ENCODE assay signal across 8 cellular contexts in the genomic region with DNA sequence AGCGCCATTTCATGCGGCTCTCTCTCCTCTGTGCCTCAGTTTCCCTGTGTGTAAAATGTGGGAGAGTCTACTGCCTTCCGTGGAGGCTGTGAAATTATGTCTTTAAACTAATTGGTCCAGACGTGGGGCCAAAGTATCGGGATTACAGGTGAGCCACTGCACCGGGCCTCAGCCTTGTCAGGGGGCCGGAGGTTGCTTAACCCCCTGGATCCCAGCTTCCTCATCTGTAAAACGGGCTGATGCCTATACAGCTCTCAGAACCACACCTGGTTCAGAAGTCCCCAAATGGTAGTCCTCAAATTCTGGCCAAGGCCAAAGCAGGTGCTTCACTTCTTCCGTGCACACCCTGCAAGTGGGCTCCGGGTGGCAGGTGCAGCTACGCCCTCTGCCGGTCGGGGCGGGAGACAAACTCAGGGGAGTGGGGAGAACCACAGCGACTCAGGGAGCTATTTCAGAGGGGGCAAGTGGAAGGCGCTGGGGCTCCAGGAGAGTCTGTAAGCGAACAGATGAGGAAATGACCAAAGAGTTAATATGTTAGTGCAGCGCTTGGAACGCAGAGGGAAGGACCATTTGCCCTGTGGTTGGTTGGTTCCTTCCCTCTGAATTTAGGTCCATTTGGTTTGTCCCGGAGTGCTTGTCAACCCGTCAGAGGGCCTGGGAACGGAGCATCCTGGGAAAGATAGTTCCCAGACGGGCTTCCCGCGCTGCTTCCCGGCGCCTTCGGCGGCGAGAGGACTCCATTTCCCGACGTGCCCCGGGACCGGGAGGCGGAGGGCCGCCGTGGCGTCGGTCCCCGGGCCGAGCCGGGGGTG. TPM values are rescaled to one million over a fixed set of nuclear protein-coding genes. Genes with fewer than 3 reads are reported as not detected.
A peak's percentile ranks its signal among the peaks of the same experiment; 100 is the strongest.
DNase-seq lines count a peak whose midpoint lies in the region; ATAC-seq and TF ChIP-seq lines count a peak whose summit lies in the region.

TSS of gene MGRN1 (plus strand) at position 812 of the 812 bp plus-strand sequence. CDS start 135 bp downstream, outside the sequence.

- CTCF ChIA-PET in Panc1 (lab: Charles Lee), result interaction anchor here (0.5 to 1.6 kb wide), 3 partner anchors 8 to 437 kb away, joined by 3 to 4 read pairs (median 4); no protein-coding TSS in a partner anchor

- POLR2A ChIA-PET in Panc1 (lab: Charles Lee), result no interaction called here

- H3K36me3 ChIP-seq in Panc1 (ENCODE audit: control insufficient read depth, insufficient read depth, low read length) (no peaks in the 10 kb centered on the region; the same call in 1 of the 2 replicates), muscle layer of colon (ENCODE audit: insufficient read depth, low read length) (no peaks in the 10 kb centered on the region)

- H3K4me3 Mint-ChIP-seq in activated T-cell treated with anti-CD3 and anti-CD28 coated beads, Interleukin-2, amount 50 U/mL, for 4 hours, result peak within 1 kb of the TSS; percentile 98

- ATAC-seq in GM21723 (IDR thresholded peaks at IDR 0.05; ENCODE audit: unreplicated experiment) (peak; percentile 79), Panc1 (peak; percentile 99), esophagus mucosa (peak; percentile 95)
- peak; percentile 94 for ATAC-seq in activated T-cell treated with anti-CD3 and anti-CD28 coated beads, Interleukin-2, amount 50 U/mL, for 4 hours

- intact Hi-C loops in Panc1 (cut with micrococcal nuclease; ENCODE audit: unreplicated experiment), result no loop called here

- peak; percentile 99 for TF ChIP-seq CTCF in Panc1 (IDR thresholded peaks at IDR 0.05)

- H3K27me3 ChIP-seq in Panc1 (ENCODE audit: control insufficient read depth, insufficient read depth, low read length), result no peaks in the 10 kb centered on the region
- no peaks in the 10 kb centered on the region for H3K27me3 ChIP-seq in muscle layer of colon (ENCODE audit: control insufficient read depth in 1 of 2, insufficient read depth in 2 of 2, low read length in 2 of 2)

- BruUV-seq in Panc1 (replicated peaks; lab: Mats Ljungman, UMichigan), result no TSS peak

- peaks cover 30% of the 10 kb centered on the region for H3K4me1 Mint-ChIP-seq in activated T-cell treated with anti-CD3 and anti-CD28 coated beads, Interleukin-2, amount 50 U/mL, for 4 hours (ENCODE audit: low read depth)

- peak within 1 kb of the TSS; percentile 96 for H3K27ac ChIP-seq in Panc1 (ENCODE audit: low read length)
- peak within 1 kb of the TSS; percentile 95 for H3K27ac ChIP-seq in muscle layer of colon (ENCODE audit: low read depth, low read length)

- H3K4me3 ChIP-seq in Panc1 (ENCODE audit: low read depth in 2 of 2, low read length in 2 of 2), result peak within 1 kb of the TSS; percentile 84 to 92
- H3K4me3 ChIP-seq in muscle layer of colon (ENCODE audit: low read depth in 1 of 2, low read length in 2 of 2), result peak within 1 kb of the TSS; percentile 80 to 96

- no peaks in the 10 kb centered on the region for H3K9me3 Mint-ChIP-seq in activated T-cell treated with anti-CD3 and anti-CD28 coated beads, Interleukin-2, amount 50 U/mL, for 4 hours

- DNase-seq in DMS53 treated with DMSO at 0.1 percent for 48 hours (lab: John Stamatoyannopoulos, UW; ENCODE audit: unreplicated experiment), result peak; percentile 84
- DNase-seq in KG1 (lab: John Stamatoyannopoulos, UW), result peak; percentile 81
- DNase-seq in Panc1 (ENCODE audit: low read depth, low spot score), result peak; percentile 93
- DNase-seq in activated T-cell treated with anti-CD3 and anti-CD28 coated beads, Interleukin-2, amount 50 U/mL, for 4 hours, result peak; percentile 87
- peak; percentile 78 to 79 for DNase-seq in stimulated activated CD8-positive, alpha-beta memory T cell treated with anti-CD3 and anti-CD28 coated beads, Interleukin-7, amount 100 ng/mL, for 1 hour (ENCODE audit: low read depth in 2 of 2)

- H3K27me3 Mint-ChIP-seq in activated T-cell treated with anti-CD3 and anti-CD28 coated beads, Interleukin-2, amount 50 U/mL, for 4 hours (ENCODE audit: low read depth), result no peaks in the 10 kb centered on the region

- peak within 1 kb of the TSS; percentile 83 for H3K9ac ChIP-seq in muscle layer of colon (ENCODE audit: low read length)

- H3K4me1 ChIP-seq in Panc1 (ENCODE audit: control insufficient read depth, insufficient read depth, low read length) (peaks cover 6% of the 10 kb centered on the region), muscle layer of colon (ENCODE audit: insufficient read depth, low read length) (peaks cover 23% of the 10 kb centered on the region)

- H3K9me3 ChIP-seq in Panc1 (ENCODE audit: control insufficient read depth, insufficient read depth, low read depth, low read length), result no peaks in the 10 kb centered on the region
- no peaks in the 10 kb centered on the region for H3K9me3 ChIP-seq in muscle layer of colon (ENCODE audit: low read length)

- in situ Hi-C loops in Panc1 (cut with HindIII; ENCODE audit: low pct_unique_long_range_greater_than_20kb, low sequenced_read_pairs), result no loop called here

- no peaks in the 10 kb centered on the region for H3K36me3 Mint-ChIP-seq in activated T-cell treated with anti-CD3 and anti-CD28 coated beads, Interleukin-2, amount 50 U/mL, for 4 hours (ENCODE audit: insufficient read depth)

RNA-seq across cellular contexts. Expression of gene MGRN1, which starts in this region (rescaled TPM):
- 59.7 TPM for total RNA-seq in Panc1 (2021; ENCODE audit: unreplicated experiment)
- polyA plus RNA-seq in Panc1 (2012; ENCODE audit: insufficient read length), result 72.3 TPM
- total RNA-seq in activated T-cell treated with anti-CD3 and anti-CD28 coated beads, Interleukin-2, amount 50 U/mL, for 4 hours, result 10 to 100 TPM; 56.5 to 60.5 (median 58.0) TPM
- total RNA-seq in esophagus mucosa, result 19.2 TPM

Comparison
In these comparisons a context has a peak if more than half of its experiments do, and no peak if none do; other contexts are left out.
1. Peak in every context shown above with its lines: DNase-seq, ATAC-seq, H3K4me3 ChIP-seq and H3K27ac ChIP-seq.